ENCODE assay signal across 8 cellular contexts in the genomic region with DNA sequence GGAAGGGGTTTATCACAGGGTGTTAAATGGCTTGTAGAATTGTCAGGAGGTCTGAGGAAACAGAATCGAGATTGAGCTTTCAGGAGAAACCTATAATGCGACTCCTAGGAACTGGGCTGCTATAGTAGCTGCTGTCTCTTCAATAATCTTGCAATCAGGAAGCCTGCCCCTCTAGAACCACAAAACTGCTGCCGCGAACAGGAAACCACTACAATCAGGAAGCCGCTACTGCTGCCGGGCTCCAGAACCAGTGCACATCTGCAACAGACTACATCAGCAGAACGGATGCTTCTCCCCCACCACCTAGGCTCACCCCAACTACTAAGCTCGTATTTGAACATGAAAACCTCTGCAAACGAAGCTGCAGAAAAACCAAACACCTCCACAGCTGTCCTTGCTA. TPM values are rescaled to one million over a fixed set of nuclear protein-coding genes. Genes with fewer than 3 reads are reported as not detected.
DNase-seq lines count a peak whose midpoint lies in the region; ATAC-seq and TF ChIP-seq lines count a peak whose summit lies in the region.

No MANE protein-coding gene starts in this region.

- H3K9me3 ChIP-seq in stomach, result no peaks in the 10 kb centered on the region

- H3K27ac Mint-ChIP-seq in activated CD8-positive, alpha-beta T cell treated with anti-CD3 and anti-CD28 coated beads for 36 hours, result no peak overlapping the region
- no peak overlapping the region for H3K27ac Mint-ChIP-seq in HFFc6

- TF ChIP-seq POLR2A in stomach (IDR thresholded peaks at IDR 0.05), result no peak

- 0 out of 2 replicates have a peak overlapping the region, but pooled peaks have one; percentile 8 for H3K4me3 ChIP-seq in Jurkat, Clone E6-1 (ENCODE audit: low read length)
- no peak overlapping the region for H3K4me3 ChIP-seq in stomach

- POLR2A ChIA-PET in activated CD8-positive, alpha-beta T cell treated with anti-CD3 and anti-CD28 coated beads for 36 hours (lab: Charles Lee), result interaction anchor here (0.7 to 2.0 kb wide), 11 partner anchors 9 to 208 kb away, joined by 3 to 6 read pairs (median 4); no protein-coding TSS in a partner anchor

- H3K4me3 Mint-ChIP-seq in activated CD8-positive, alpha-beta T cell treated with anti-CD3 and anti-CD28 coated beads for 36 hours, result no peak overlapping the region
- H3K4me3 Mint-ChIP-seq in HFFc6, result no peak overlapping the region

- no peak for TF ChIP-seq CTCF in activated CD8-positive, alpha-beta T cell treated with anti-CD3 and anti-CD28 coated beads for 36 hours (IDR thresholded peaks at IDR 0.05)
- TF ChIP-seq CTCF in stomach (IDR thresholded peaks at IDR 0.05) (no peak), HFFc6 (IDR thresholded peaks at IDR 0.05) (no peak)

- H3K27me3 Mint-ChIP-seq in activated CD8-positive, alpha-beta T cell treated with anti-CD3 and anti-CD28 coated beads for 36 hours, result no peaks in the 10 kb centered on the region
- H3K27me3 Mint-ChIP-seq in HFFc6 (ENCODE audit: insufficient read depth), result no peaks in the 10 kb centered on the region

- H3K9me3 Mint-ChIP-seq in activated CD8-positive, alpha-beta T cell treated with anti-CD3 and anti-CD28 coated beads for 36 hours, result peaks cover 6% of the 10 kb centered on the region
- no peaks in the 10 kb centered on the region for H3K9me3 Mint-ChIP-seq in HFFc6

- peak; percentile 99 for DNase-seq in Jurkat, Clone E6-1 (ENCODE audit: low read depth, low spot score)
- peak; percentile 87 for DNase-seq in activated CD8-positive, alpha-beta T cell treated with anti-CD3 and anti-CD28 coated beads for 36 hours
- peak; percentile 49 to 54 for DNase-seq in left colon
- peak; percentile 48 for DNase-seq in stomach
- no peak for DNase-seq in kidney glomerular epithelial cell (lab: John Stamatoyannopoulos, UW)
- DNase-seq in DMS 273 (lab: John Stamatoyannopoulos, UW; ENCODE audit: unreplicated experiment), result no peak
- no peak for DNase-seq in HFFc6

- H3K36me3 ChIP-seq in stomach, result no peaks in the 10 kb centered on the region

- H3K27me3 ChIP-seq in stomach, result no peaks in the 10 kb centered on the region

- no peak for TF ChIP-seq EP300 in stomach (IDR thresholded peaks at IDR 0.05)

- 57 to 67% (median 64%) methylated on average over 9 of the region's 9 CpGs for WGBS in stomach, 5 donors

- intact Hi-C loops in activated CD8-positive, alpha-beta T cell treated with anti-CD3 and anti-CD28 coated beads for 36 hours (cut with micrococcal nuclease), result no loop called here
- intact Hi-C loops in left colon (cut with DNase I, micrococcal nuclease), result no loop called here
- intact Hi-C loops in stomach (cut with DNase I; ENCODE audit: low total_unique reads), result no loop called here

- H3K4me1 Mint-ChIP-seq in activated CD8-positive, alpha-beta T cell treated with anti-CD3 and anti-CD28 coated beads for 36 hours (ENCODE audit: low read depth), result peaks cover 24% of the 10 kb centered on the region
- H3K4me1 Mint-ChIP-seq in HFFc6 (ENCODE audit: low read depth), result peaks cover 28% of the 10 kb centered on the region

- CTCF ChIA-PET in activated CD8-positive, alpha-beta T cell treated with anti-CD3 and anti-CD28 coated beads for 36 hours (lab: Charles Lee), result interaction anchor here (0.9 to 2.9 kb wide), 15 partner anchors 8 to 217 kb away, joined by 3 to 18 read pairs (median 6); partner anchors contain the start of gene TEX48

- H3K4me1 ChIP-seq in stomach, result peaks cover 7 to 54% (median 13%) of the 10 kb centered on the region in 4 donors

- ATAC-seq in GM19043 (IDR thresholded peaks at IDR 0.05; ENCODE audit: low read depth, unreplicated experiment) (peak; percentile 82), left colon (peak; percentile 50)
- ATAC-seq in activated CD8-positive, alpha-beta T cell treated with anti-CD3 and anti-CD28 coated beads for 36 hours, result peak; percentile 70

- H3K27ac ChIP-seq in stomach, result no peak overlapping the region

- H3K36me3 Mint-ChIP-seq in activated CD8-positive, alpha-beta T cell treated with anti-CD3 and anti-CD28 coated beads for 36 hours (ENCODE audit: low read depth), result peaks cover 46% of the 10 kb centered on the region
- no peaks in the 10 kb centered on the region; the same call in 1 of the 2 replicates for H3K36me3 Mint-ChIP-seq in HFFc6 (ENCODE audit: low read depth)

RNA-seq across cellular contexts. Expression of gene TNFSF8, which starts 31.6 kb away (rescaled TPM):
- polyA plus RNA-seq in Jurkat, Clone E6-1 (2012; ENCODE audit: insufficient read depth, insufficient read length), result 0.76 TPM
- total RNA-seq in activated CD8-positive, alpha-beta T cell treated with anti-CD3 and anti-CD28 coated beads for 36 hours, result 10 to 100 TPM; 21.7 to 23.9 TPM
- total RNA-seq in left colon, result 1 to 10 TPM in 1 of 2 donors, under 1 TPM in 1; 0.24 to 1.0 TPM
- 10 to 100 TPM in 1 of 5 donors, 1 to 10 TPM in 2, not detected in 2; 5.3 to 14.0 (median 5.8) TPM for total RNA-seq in stomach
- polyA plus RNA-seq in stomach, result 1 to 10 TPM in 1 of 3 donors, under 1 TPM in 2; 0.40 to 1.1 (median 0.81) TPM
- not detected for total RNA-seq in HFFc6 (2021; fragmentation: NEBNext Ultra II Directional; extraction: Animal tissue kit (Norgen Biotek cat#: 25700))

Comparison
In these comparisons a context has a peak if more than half of its experiments do, and no peak if none do; other contexts are left out.
1. DNase-seq: peak in Jurkat, Clone E6-1 (single experiment), activated CD8-positive, alpha-beta T cell treated with anti-CD3 and anti-CD28 coated beads for 36 hours (single experiment), left colon (2 of 2) and stomach (single experiment); none in kidney glomerular epithelial cell (single experiment), DMS 273 (single experiment) and HFFc6 (single experiment).
2. Peak in every context shown above with its lines, with median percentiles within 50 percentile points of each other: ATAC-seq.